Comparison of ENCODE assay signal across 34 cellular contexts in genomic region chr5:2617461-2617860, GRCh38.
"Had no signal": no experiment of that assay in that cellular context is flagged by ENCODE, and none has a peak within 500 bp of the region (broad histone marks: within the 10 kb centered on the region; RNA-seq: fewer than 3 reads in every experiment).

No MANE protein-coding gene starts in this region.

- H3K36me3 ChIP-seq: MG63 had no signal

- H3K9ac ChIP-seq: KMS-11 had no signal

- H3K27ac ChIP-seq: KMS-11 had no signal

- DNase-seq: Karpas-422, Kasumi-1, KG1, MG63, MM.1S, MV-4-11, NCI-H1048, NCI-H1092, NCI-H1092 treated with DMSO at 0.1 percent for 48 hours, NCI-H1105, NCI-H1105 treated with DMSO at 0.1 percent for 48 hours, NCI-H1417, NCI-H1417 treated with DMSO at 0.1 percent for 48 hours, NCI-H1436, NCI-H1436 treated with DMSO at 0.1 percent for 48 hours, NCI-H146, NCI-H1694, NCI-H1694 treated with DMSO at 0.1 percent for 48 hours, NCI-H187, NCI-H187 treated with DMSO at 0.1 percent for 48 hours, NCI-H1930, NCI-H2029, NCI-H2029 treated with DMSO at 0.1 percent for 48 hours, NCI-H2081, NCI-H2081 treated with DMSO at 0.1 percent for 48 hours, NCI-H2107, NCI-H2171, NCI-H2171 treated with DMSO at 0.1 percent for 48 hours, NCI-H2227 treated with DMSO at 0.1 percent for 48 hours, NCI-H226, NCI-H345, NCI-H446, NCI-H446 treated with DMSO at 0.1 percent for 48 hours had no signal

- H3K9me3 ChIP-seq: MG63 had no signal

- H3K4me2 ChIP-seq: KMS-11 had no signal

- H3K4me3 ChIP-seq: MG63 had no signal
